28 cellular contexts compared by ENCODE assay signal in the genomic region with DNA sequence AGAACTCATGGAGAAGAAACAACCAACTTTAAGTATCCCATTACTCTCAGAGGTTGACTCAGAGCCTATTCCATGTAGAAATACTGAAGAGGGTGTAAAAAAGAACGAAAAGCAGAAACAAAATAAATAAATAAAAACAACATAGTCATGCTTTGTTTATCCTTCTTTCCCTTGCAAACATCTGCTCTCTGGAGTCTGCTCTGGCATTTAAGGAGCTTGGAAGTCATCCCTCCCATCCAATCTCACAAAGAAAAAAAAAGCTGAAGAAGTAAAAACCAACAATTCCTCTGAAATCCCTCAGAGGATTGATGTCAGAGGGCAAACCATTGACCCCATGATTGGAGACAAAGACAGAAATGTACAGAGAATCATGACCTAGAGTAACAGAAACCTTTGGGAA.
"Had no signal": no experiment of that assay in that cellular context is flagged by ENCODE, and none has a peak within 500 bp of the region (broad histone marks: within the 10 kb centered on the region; RNA-seq: fewer than 3 reads in every experiment).

No MANE protein-coding gene starts in this region.

- H3K27ac Mint-ChIP-seq: activated CD4-positive, alpha-beta memory T cell treated with anti-CD3 and anti-CD28 coated beads for 36 hours; activated CD4-positive, alpha-beta T cell treated with anti-CD3 and anti-CD28 coated beads, Interleukin-2, amount 10 ng/mL, durations not matched to agents 7 days and 5 days; activated naive CD4-positive, alpha-beta T cell treated with anti-CD3 and anti-CD28 coated beads, Interleukin-2, amount 10 ng/mL, durations not matched to agents 7 days and 5 days; activated naive CD8-positive, alpha-beta T cell treated with anti-CD3 and anti-CD28 coated beads for 36 hours; activated T-helper 2 cell treated with anti-CD3 and anti-CD28 coated beads, Interferon-gamma antibody, Interleukin-2, Interleukin-4, amounts not matched to agents 10 μg/mL and 5 μg/mL and 100 μg/mL, durations not matched to agents 14 hours and 24 hours and 36 hours had no signal

- ATAC-seq: Panc1 had no signal

- DNase-seq: activated CD4-positive, alpha-beta memory T cell treated with anti-CD3 and anti-CD28 coated beads for 36 hours; activated CD4-positive, alpha-beta T cell treated with anti-CD3 and anti-CD28 coated beads, Interleukin-2, amount 10 ng/mL, durations not matched to agents 7 days and 5 days; activated CD4-positive, CD25-positive, alpha-beta regulatory T cell; activated CD8-positive, alpha-beta memory T cell treated with anti-CD3 and anti-CD28 coated beads for 24 hours; activated gamma-delta T cell treated with Interleukin-2 at 50 U/mL for 16 hours; activated naive CD4-positive, alpha-beta T cell treated with anti-CD3 and anti-CD28 coated beads, Interleukin-2, amount 10 ng/mL, durations not matched to agents 7 days and 5 days; activated naive CD8-positive, alpha-beta T cell treated with anti-CD3 and anti-CD28 coated beads for 36 hours; activated T-cell treated with anti-CD3 and anti-CD28 coated beads for 4 hours; activated T-cell treated with anti-CD3 and anti-CD28 coated beads, Interleukin-2, amount 50 U/mL, for 48 hours; aorta; NCI-H1105 treated with DMSO at 0.1 percent for 48 hours; NCI-H1436 treated with DMSO at 0.1 percent for 48 hours; NCI-H187; NCI-H2081; NCI-H510A treated with DMSO at 0.1 percent for 48 hours; NCI-H69; NK-92 treated with Interleukin-12 subunit alpha and Interleukin-12 subunit beta, amount 100 ng/mL, for 24 hours; OCI-M1; Right ventricle myocardium superior; SJCRH30; SK-N-SH; T-helper 1 cell had no signal

- H3K9ac ChIP-seq: KMS-11, SK-N-SH had no signal

- H3K27me3 Mint-ChIP-seq: activated CD4-positive, alpha-beta memory T cell treated with anti-CD3 and anti-CD28 coated beads for 36 hours; activated CD4-positive, alpha-beta T cell treated with anti-CD3 and anti-CD28 coated beads, Interleukin-2, amount 10 ng/mL, durations not matched to agents 7 days and 5 days; activated naive CD4-positive, alpha-beta T cell treated with anti-CD3 and anti-CD28 coated beads, Interleukin-2, amount 10 ng/mL, durations not matched to agents 7 days and 5 days; activated naive CD8-positive, alpha-beta T cell treated with anti-CD3 and anti-CD28 coated beads for 36 hours had no signal

- H3K36me3 ChIP-seq: breast epithelium, SJCRH30 had no signal

- H3K4me2 ChIP-seq: KMS-11, SK-N-SH had no signal

- H3K27me3 ChIP-seq: breast epithelium, SJCRH30 had no signal

- H3K4me3 Mint-ChIP-seq: activated CD4-positive, alpha-beta memory T cell treated with anti-CD3 and anti-CD28 coated beads for 36 hours; activated CD4-positive, alpha-beta T cell treated with anti-CD3 and anti-CD28 coated beads, Interleukin-2, amount 10 ng/mL, durations not matched to agents 7 days and 5 days; activated naive CD4-positive, alpha-beta T cell treated with anti-CD3 and anti-CD28 coated beads, Interleukin-2, amount 10 ng/mL, durations not matched to agents 7 days and 5 days; activated naive CD8-positive, alpha-beta T cell treated with anti-CD3 and anti-CD28 coated beads for 36 hours had no signal

- H3K4me1 Mint-ChIP-seq: activated CD4-positive, alpha-beta T cell treated with anti-CD3 and anti-CD28 coated beads, Interleukin-2, amount 10 ng/mL, durations not matched to agents 7 days and 5 days; activated naive CD4-positive, alpha-beta T cell treated with anti-CD3 and anti-CD28 coated beads, Interleukin-2, amount 10 ng/mL, durations not matched to agents 7 days and 5 days; activated naive CD8-positive, alpha-beta T cell treated with anti-CD3 and anti-CD28 coated beads for 36 hours had no signal

- H3K4me1 ChIP-seq: breast epithelium, SJCRH30 had no signal

- H3K9me3 Mint-ChIP-seq: activated naive CD8-positive, alpha-beta T cell treated with anti-CD3 and anti-CD28 coated beads for 36 hours had no signal

- H3K4me3 ChIP-seq: breast epithelium, SJCRH30 had no signal

- H3K9me3 ChIP-seq: breast epithelium, SJCRH30, SK-N-SH had no signal

- H3K9me2 ChIP-seq: SK-N-SH had no signal

- H3K27ac ChIP-seq: breast epithelium, KMS-11, RWPE1, SJCRH30, VCaP had no signal

- H3K36me3 Mint-ChIP-seq: activated CD4-positive, alpha-beta memory T cell treated with anti-CD3 and anti-CD28 coated beads for 36 hours; activated naive CD4-positive, alpha-beta T cell treated with anti-CD3 and anti-CD28 coated beads, Interleukin-2, amount 10 ng/mL, durations not matched to agents 7 days and 5 days; activated naive CD8-positive, alpha-beta T cell treated with anti-CD3 and anti-CD28 coated beads for 36 hours had no signal
